Comparison of ENCODE assay signal across 10 cellular contexts in genomic region chr3:47440131-47440530, GRCh38. TPM values are rescaled to one million over a fixed set of nuclear protein-coding genes. Genes with fewer than 3 reads are reported as not detected.
A peak's percentile ranks its signal among the peaks of the same experiment; 100 is the strongest.
DNase-seq lines count a peak whose midpoint lies in the region; TF ChIP-seq lines count a peak whose summit lies in the region.
"Had no signal": no experiment of that assay in that cellular context is flagged by ENCODE, and none has a peak within 500 bp of the region (broad histone marks: within the 10 kb centered on the region; RNA-seq: fewer than 3 reads in every experiment).

No MANE protein-coding gene starts in this region.

- DNase-seq in AG10803 (ENCODE audit: low read depth) (no peak), HuH-7.5 (ENCODE audit: low spot score) (peak; percentile 43), dermis blood vessel endothelial cell (peak; percentile 53), medulla oblongata (ENCODE audit: extremely low spot score) (peak; percentile 82), NCI-H146 (lab: John Stamatoyannopoulos, UW) (no peak), NCI-H2081 treated with DMSO at 0.1 percent for 48 hours (lab: John Stamatoyannopoulos, UW) (no peak)
- no peak for DNase-seq in activated CD4-positive, CD25-positive, alpha-beta regulatory T cell (lab: John Stamatoyannopoulos, UW)
- no peak for DNase-seq in stimulated activated CD4-positive, alpha-beta T cell treated with anti-CD3 and anti-CD28 coated beads, Interleukin-2, amount 100 ng/mL, for 48 hours
- DNase-seq: body of pancreas had no signal

- H3K4me3 ChIP-seq in AG10803 (ENCODE audit: low read length) = no peak overlapping the region
- H3K4me3 ChIP-seq: body of pancreas, SJSA1 had no signal

- peak; percentile 25; the same call in 1 of the 2 replicates for TF ChIP-seq CTCF in AG10803 (conservative IDR thresholded peaks at IDR 0.05; ENCODE audit: low read length)

RNA-seq across cellular contexts. Expression of gene SCAP, which starts 35.6 kb away (rescaled TPM):
- total RNA-seq in dermis blood vessel endothelial cell = 83.0 and 116 TPM in 2 replicates

RNA-seq across cellular contexts. Expression of gene PTPN23, which starts 59.3 kb away (rescaled TPM):
- total RNA-seq in dermis blood vessel endothelial cell = 21.4 and 41.4 TPM in 2 replicates

Comparison
In these comparisons a context has a peak if more than half of its experiments do, and no peak if none do; other contexts are left out.
1. DNase-seq: peak in HuH-7.5 (single experiment), dermis blood vessel endothelial cell (single experiment) and medulla oblongata (single experiment); none in AG10803 (single experiment), activated CD4-positive, CD25-positive, alpha-beta regulatory T cell (0 of 4), stimulated activated CD4-positive, alpha-beta T cell treated with anti-CD3 and anti-CD28 coated beads, Interleukin-2, amount 100 ng/mL, for 48 hours (0 of 2), NCI-H146 (single experiment) and NCI-H2081 treated with DMSO at 0.1 percent for 48 hours (single experiment).